Comparison of ENCODE assay signal across 17 cellular contexts in the genomic region with DNA sequence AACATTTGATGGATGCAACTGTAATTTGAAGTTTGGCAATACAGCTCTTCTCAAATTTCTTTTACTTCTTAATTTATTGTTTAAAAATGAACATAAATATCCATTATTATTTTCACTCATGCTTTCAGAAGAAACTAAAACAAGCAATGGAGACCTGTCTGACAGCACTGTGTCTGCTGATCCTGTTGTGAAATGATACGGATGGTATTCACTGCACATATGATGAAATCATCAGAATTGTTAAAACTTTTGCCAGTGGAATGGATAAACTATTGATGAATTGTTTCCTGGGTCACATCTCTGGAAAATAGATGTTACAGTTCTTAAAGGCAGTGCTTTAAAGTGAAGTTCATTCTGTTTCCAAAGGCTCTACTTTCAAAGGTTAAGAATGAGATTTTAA.
"Had no signal": no experiment of that assay in that cellular context is flagged by ENCODE, and none has a peak within 500 bp of the region (broad histone marks: within the 10 kb centered on the region; RNA-seq: fewer than 3 reads in every experiment).

No MANE protein-coding gene starts in this region.

- H3K4me3 ChIP-seq: body of pancreas, gastroesophageal sphincter, left ventricle myocardium inferior, pancreas, skin epidermis, thyroid gland had no signal

- H3K27me3 Mint-ChIP-seq: dendritic cell treated with granulocyte-macrophage colony-stimulating factor and Interleukin-4, amounts not matched to agents 40 ng/mL and 50 ng/mL, for 4 days; T-helper 17 cell had no signal

- H3K27ac Mint-ChIP-seq: activated naive CD4-positive, alpha-beta T cell treated with anti-CD3 and anti-CD28 coated beads for 36 hours; activated T-helper 1 cell treated with anti-CD3 and anti-CD28 coated beads, Interleukin-12 subunit alpha, Interleukin-12 subunit beta, Interleukin-2, Interleukin-4 antibody, amounts not matched to agents 30 ng/mL and 10 ng/mL and 1 ng/mL, durations not matched to agents 14 hours and 24 hours and 36 hours; dendritic cell treated with granulocyte-macrophage colony-stimulating factor and Interleukin-4, amounts not matched to agents 40 ng/mL and 50 ng/mL, for 4 days; nephron progenitor cell; T-helper 17 cell had no signal

- DNase-seq: activated naive CD4-positive, alpha-beta T cell treated with anti-CD3 and anti-CD28 coated beads for 36 hours; amniotic stem cell; body of pancreas; central memory CD4-positive, alpha-beta T cell; kidney; left ventricle myocardium inferior; mesendoderm; nephron progenitor cell; pancreas; stimulated activated CD4-positive, alpha-beta T cell treated with anti-CD3 and anti-CD28 coated beads, Interleukin-4, amount 100 ng/mL, for 4 hours; T-helper 17 cell; thyroid gland had no signal

- H3K9me3 Mint-ChIP-seq: activated naive CD4-positive, alpha-beta T cell treated with anti-CD3 and anti-CD28 coated beads for 36 hours; activated T-helper 1 cell treated with anti-CD3 and anti-CD28 coated beads, Interleukin-12 subunit alpha, Interleukin-12 subunit beta, Interleukin-2, Interleukin-4 antibody, amounts not matched to agents 30 ng/mL and 10 ng/mL and 1 ng/mL, durations not matched to agents 14 hours and 24 hours and 36 hours; dendritic cell treated with granulocyte-macrophage colony-stimulating factor and Interleukin-4, amounts not matched to agents 40 ng/mL and 50 ng/mL, for 4 days; nephron progenitor cell had no signal

- H3K4me1 Mint-ChIP-seq: nephron progenitor cell, T-helper 17 cell had no signal

- H3K27me3 ChIP-seq: body of pancreas, gastroesophageal sphincter, pancreas, thyroid gland had no signal

- H3K27ac ChIP-seq: body of pancreas, gastroesophageal sphincter, left ventricle myocardium inferior, pancreas, thyroid gland had no signal

- ATAC-seq: body of pancreas, gastroesophageal sphincter, pancreas, SK-N-SH treated with all-trans-retinoic acid at 6 μM for 48 hours, T-helper 17 cell had no signal

- H3K4me3 Mint-ChIP-seq: activated naive CD4-positive, alpha-beta T cell treated with anti-CD3 and anti-CD28 coated beads for 36 hours; activated T-helper 1 cell treated with anti-CD3 and anti-CD28 coated beads, Interleukin-12 subunit alpha, Interleukin-12 subunit beta, Interleukin-2, Interleukin-4 antibody, amounts not matched to agents 30 ng/mL and 10 ng/mL and 1 ng/mL, durations not matched to agents 14 hours and 24 hours and 36 hours; dendritic cell treated with granulocyte-macrophage colony-stimulating factor and Interleukin-4, amounts not matched to agents 40 ng/mL and 50 ng/mL, for 4 days; nephron progenitor cell; T-helper 17 cell had no signal

- H3K4me1 ChIP-seq: body of pancreas, gastroesophageal sphincter, left ventricle myocardium inferior had no signal

- H3K9me3 ChIP-seq: body of pancreas, gastroesophageal sphincter, left ventricle myocardium inferior, pancreas, thyroid gland had no signal
